ENCODE assay signal across 13 cellular contexts in the genomic region with DNA sequence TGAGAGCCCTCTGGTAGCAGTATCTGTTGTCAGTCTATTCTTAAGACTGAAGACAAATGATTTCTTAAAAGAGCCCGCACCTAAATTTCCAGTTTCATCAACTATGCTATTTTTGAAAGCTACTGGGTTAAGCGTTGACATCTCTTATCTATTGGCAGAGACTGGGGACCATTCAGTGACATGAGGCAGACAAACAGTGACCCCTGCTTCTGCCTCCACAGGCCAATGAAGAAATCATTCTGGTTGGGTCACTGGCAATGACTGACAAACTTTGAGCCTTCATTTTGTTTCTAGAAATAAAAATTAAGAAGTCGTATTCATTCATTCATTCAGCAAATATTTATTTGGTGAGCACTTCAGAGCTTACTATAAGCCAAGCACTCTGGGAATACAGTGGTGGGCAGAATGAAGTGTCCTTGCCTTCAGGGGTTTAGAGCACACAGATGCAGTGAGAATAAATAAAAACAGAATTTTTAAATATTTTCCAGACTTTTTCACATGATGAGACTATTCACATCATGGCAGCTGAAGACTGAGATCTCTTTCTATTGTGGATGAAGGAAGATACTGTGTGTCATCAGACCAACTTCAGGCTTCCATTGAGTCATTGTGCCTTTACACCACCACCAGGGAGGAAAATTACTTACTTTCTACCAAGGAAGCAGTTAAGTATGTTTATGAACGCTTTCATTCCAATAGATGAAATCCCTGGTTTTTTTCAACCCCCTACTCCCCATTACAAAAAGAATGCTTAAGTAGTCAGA. TPM values are rescaled to one million over a fixed set of nuclear protein-coding genes. Genes with fewer than 3 reads are reported as not detected.
DNase-seq lines count a peak whose midpoint lies in the region; ATAC-seq, FAIRE-seq and TF ChIP-seq lines count a peak whose summit lies in the region.
"Had no signal": no experiment of that assay in that cellular context is flagged by ENCODE, and none has a peak within 500 bp of the region (broad histone marks: within the 10 kb centered on the region; RNA-seq: fewer than 3 reads in every experiment).

No MANE protein-coding gene starts in this region.

- FAIRE-seq in kidney (lab: Jason Lieb, UNC), result no peak
- FAIRE-seq: endometrium had no signal

- H3K4me1 ChIP-seq in HUES48 (ENCODE audit: control insufficient read depth, insufficient read depth, low read length) (peaks cover 62% of the 10 kb centered on the region), kidney (ENCODE audit: control insufficient read depth in 1 of 2, insufficient read depth in 1 of 2, low read depth in 1 of 2, low read length in 2 of 2) (peaks cover 5 to 21% of the 10 kb centered on the region in 2 donors), stomach (peaks cover 0 to 61% (median 44%) of the 10 kb centered on the region in 4 donors)

- no peaks in the 10 kb centered on the region for H3K4me1 Mint-ChIP-seq in stimulated activated effector memory CD8-positive, alpha-beta T cell treated with anti-CD3 and anti-CD28 coated beads, Interleukin-12 subunit alpha, Interleukin-12 subunit beta, amount 100 ng/mL, for 72 hours
- H3K4me1 Mint-ChIP-seq: naive thymus-derived CD4-positive, alpha-beta T cell had no signal

- no peak for TF ChIP-seq POLR2A in stomach (IDR thresholded peaks at IDR 0.05)

- TF ChIP-seq EP300 in stomach (IDR thresholded peaks at IDR 0.05), result no peak

- no peak overlapping the region for H3K27ac Mint-ChIP-seq in stimulated activated effector memory CD8-positive, alpha-beta T cell treated with anti-CD3 and anti-CD28 coated beads, Interleukin-12 subunit alpha, Interleukin-12 subunit beta, amount 100 ng/mL, for 72 hours
- H3K27ac Mint-ChIP-seq: naive thymus-derived CD4-positive, alpha-beta T cell had no signal

- 0 out of 2 replicates have a peak overlapping the region, but pooled peaks have one; percentile 38 for H3K9ac ChIP-seq in HUES48 (ENCODE audit: low read depth, low read length)
- peak overlapping the region in 1 of 2 donors; percentile 63 for H3K9ac ChIP-seq in kidney (ENCODE audit: low read length in 2 of 2)

- peaks cover 2% of the 10 kb centered on the region for H3K9me3 Mint-ChIP-seq in stimulated activated effector memory CD8-positive, alpha-beta T cell treated with anti-CD3 and anti-CD28 coated beads, Interleukin-12 subunit alpha, Interleukin-12 subunit beta, amount 100 ng/mL, for 72 hours

- no peaks in the 10 kb centered on the region for H3K36me3 Mint-ChIP-seq in stimulated activated effector memory CD8-positive, alpha-beta T cell treated with anti-CD3 and anti-CD28 coated beads, Interleukin-12 subunit alpha, Interleukin-12 subunit beta, amount 100 ng/mL, for 72 hours
- H3K36me3 Mint-ChIP-seq: CD14-positive monocyte had no signal

- no peak overlapping the region for H3K4me3 Mint-ChIP-seq in stimulated activated effector memory CD8-positive, alpha-beta T cell treated with anti-CD3 and anti-CD28 coated beads, Interleukin-12 subunit alpha, Interleukin-12 subunit beta, amount 100 ng/mL, for 72 hours
- H3K4me3 Mint-ChIP-seq: CD14-positive monocyte; naive thymus-derived CD4-positive, alpha-beta T cell had no signal

- H3K36me3 ChIP-seq in HUES48 (ENCODE audit: control insufficient read depth, insufficient read depth, low read length) (no peaks in the 10 kb centered on the region), kidney (ENCODE audit: control insufficient read depth in 1 of 2, insufficient read depth in 2 of 2, low read length in 2 of 2) (no peaks in the 10 kb centered on the region), stomach (no peaks in the 10 kb centered on the region)

- peak overlapping the region; percentile 66 for H3K27ac ChIP-seq in HUES48 (ENCODE audit: low read depth, low read length)
- H3K27ac ChIP-seq in kidney (ENCODE audit: low read depth in 2 of 2, low read length in 2 of 2), result peak overlapping the region; percentile 77 to 82
- H3K27ac ChIP-seq in stomach, result peak overlapping the region; percentile 61 to 87 (median 79)

- WGBS in stomach, 5 donors, result 47 to 61% (median 57%) methylated on average over 4 of the region's 4 CpGs

- peak; percentile 33 to 64 for DNase-seq in cardiac fibroblast (ENCODE audit: low read depth in 2 of 2)
- DNase-seq in kidney, result no peak
- DNase-seq in stomach, result no peak
- DNase-seq in stimulated activated naive CD4-positive, alpha-beta T cell treated with Interleukin-2 at 50 U/mL for 16 hours (lab: John Stamatoyannopoulos, UW), result no peak
- no peak for DNase-seq in dedifferentiated amniotic fluid mesenchymal stem cell (ENCODE audit: extremely low spot score)
- no peak for DNase-seq in stimulated activated effector memory CD8-positive, alpha-beta T cell treated with anti-CD3 and anti-CD28 coated beads, Interleukin-12 subunit alpha, Interleukin-12 subunit beta, amount 100 ng/mL, for 72 hours (ENCODE audit: low spot score in 2 of 2)
- DNase-seq: activated T-cell treated with anti-CD3 and anti-CD28 coated beads for 4 hours; naive thymus-derived CD4-positive, alpha-beta T cell; NCI-H446 had no signal

- H3K9me3 ChIP-seq in HUES48 (ENCODE audit: control insufficient read depth, insufficient read depth, low read length) (no peaks in the 10 kb centered on the region), kidney (ENCODE audit: control insufficient read depth in 1 of 2, low read length in 2 of 2) (no peaks in the 10 kb centered on the region), stomach (no peaks in the 10 kb centered on the region)

- ATAC-seq in GM21717 (IDR thresholded peaks at IDR 0.05; ENCODE audit: unreplicated experiment), result no peak
- ATAC-seq in stimulated activated effector memory CD8-positive, alpha-beta T cell treated with anti-CD3 and anti-CD28 coated beads, Interleukin-12 subunit alpha, Interleukin-12 subunit beta, amount 100 ng/mL, for 72 hours, result no peak
- ATAC-seq: naive thymus-derived CD4-positive, alpha-beta T cell had no signal

- H3K27me3 ChIP-seq in HUES48 (ENCODE audit: control insufficient read depth, insufficient read depth, low read length) (no peaks in the 10 kb centered on the region), stomach (no peaks in the 10 kb centered on the region)

- H3K4me3 ChIP-seq in HUES48 (ENCODE audit: low read depth, low read length) (peak overlapping the region; percentile 66), cardiac fibroblast (replicated peaks in 1 of 2; ENCODE audit: low read depth in 2 of 2, low read length in 2 of 2) (peak overlapping the region in 1 of 2 donors; percentile 63), kidney (ENCODE audit: low read length in 2 of 2) (peak overlapping the region in 1 of 2 donors; percentile 50), stomach (peak overlapping the region in 1 of 4 donors; percentile 29)

- intact Hi-C loops in kidney (cut with DNase I) (no loop called here), stomach (cut with DNase I; ENCODE audit: low total_unique reads) (no loop called here)

- TF ChIP-seq CTCF in cardiac fibroblast (IDR thresholded peaks at IDR 0.05; ENCODE audit: low read depth, low read length) (no peak), kidney (IDR thresholded peaks at IDR 0.05; ENCODE audit: borderline replicate concordance, extremely low read depth, insufficient read depth) (no peak), stomach (IDR thresholded peaks at IDR 0.05) (no peak)

RNA-seq across cellular contexts. Expression of a gene that starts 36.0 kb away (rescaled TPM):
- total RNA-seq in kidney (127 TPM), stomach (100 to 1,000 TPM in 4 of 5 donors, 1 to 10 TPM in 1; 9.0 to 908 (median 235) TPM)
- polyA plus RNA-seq in kidney (ENCODE audit: insufficient read depth, low read depth, low replicate concordance) (26.0 TPM), stomach (10 to 100 TPM; 20.0 to 31.2 (median 23.8) TPM)
- polyA plus RNA-seq: CD14-positive monocyte; naive thymus-derived CD4-positive, alpha-beta T cell had no signal

Comparison
In these comparisons a context has a peak if more than half of its experiments do, and no peak if none do; other contexts are left out.
1. DNase-seq: peak in cardiac fibroblast (2 of 2); none in kidney (single experiment), stomach (single experiment), stimulated activated naive CD4-positive, alpha-beta T cell treated with Interleukin-2 at 50 U/mL for 16 hours (single experiment), dedifferentiated amniotic fluid mesenchymal stem cell (single experiment) and stimulated activated effector memory CD8-positive, alpha-beta T cell treated with anti-CD3 and anti-CD28 coated beads, Interleukin-12 subunit alpha, Interleukin-12 subunit beta, amount 100 ng/mL, for 72 hours (0 of 2).
2. Peak in every context shown above with its lines, with median percentiles within 50 percentile points of each other: H3K27ac ChIP-seq.